27 cellular contexts compared by ENCODE assay signal in genomic region chr14:100577321-100577985, GRCh38. TPM values are rescaled to one million over a fixed set of nuclear protein-coding genes. Genes with fewer than 3 reads are reported as not detected.
DNase-seq lines count a peak whose midpoint lies in the region; ATAC-seq and TF ChIP-seq lines count a peak whose summit lies in the region.
"Had no signal": no experiment of that assay in that cellular context is flagged by ENCODE, and none has a peak within 500 bp of the region (broad histone marks: within the 10 kb centered on the region; RNA-seq: fewer than 3 reads in every experiment).

No MANE protein-coding gene starts in this region.

- H3K18ac ChIP-seq in neuronal stem cell (ENCODE audit: low read length) = peak overlapping the region; percentile 83

- H2BK120ac ChIP-seq in neuronal stem cell (ENCODE audit: low read depth, low read length) = no peak overlapping the region

- 0 out of 2 replicates have a peak, but pooled peaks cover under 1% of the 10 kb centered on the region for H4K20me1 ChIP-seq in BLaER1

- H3K4me1 ChIP-seq in BLaER1 (peaks cover 39% of the 10 kb centered on the region), Peyer's patch (no peaks in the 10 kb centered on the region), heart left ventricle (no peaks in the 10 kb centered on the region), neuronal stem cell (ENCODE audit: control insufficient read depth in 2 of 2, insufficient read depth in 1 of 2, low read depth in 1 of 2, low read length in 2 of 2) (peaks cover 22 to 26% of the 10 kb centered on the region in 2 donors)
- H3K4me1 ChIP-seq: breast epithelium, esophagus muscularis mucosa, suprapubic skin, uterus had no signal

- peak in 1 of 4 donors; percentile 6 for ATAC-seq in heart left ventricle
- ATAC-seq: effector memory CD8-positive, alpha-beta T cell; stimulated activated naive B cell treated with anti-CD40 and anti-IgM and Interleukin-4, amounts not matched to agents 10 μg/mL and 1 μg/mL and 100 μg/mL, for 72 hours had no signal

- no peaks in the 10 kb centered on the region for H3K27me3 ChIP-seq in BLaER1
- no peaks in the 10 kb centered on the region for H3K27me3 ChIP-seq in Peyer's patch
- peaks cover 0 to 24% (median 7%) of the 10 kb centered on the region in 9 donors for H3K27me3 ChIP-seq in heart left ventricle
- H3K27me3 ChIP-seq in neuronal stem cell (ENCODE audit: control insufficient read depth in 3 of 3, insufficient read depth in 3 of 3, low read depth in 1 of 3, low read length in 3 of 3) = peaks cover 0 to 22% (median 0%) of the 10 kb centered on the region in 3 experiments
- H3K27me3 ChIP-seq: breast epithelium, uterus had no signal

- H3K4me3 ChIP-seq in BLaER1 (no peak overlapping the region), Peyer's patch (no peak overlapping the region), heart left ventricle (no peak overlapping the region), neuronal stem cell (ENCODE audit: low read length in 2 of 2) (no peak overlapping the region)
- H3K4me3 ChIP-seq: breast epithelium, coronary artery, esophagus muscularis mucosa, suprapubic skin, uterus had no signal

- intact Hi-C loops in heart left ventricle (cut with DNase I) = no loop called here

- H2BK12ac ChIP-seq in neuronal stem cell (ENCODE audit: low read length) = peak overlapping the region; percentile 78

- TF ChIP-seq CTCF in Peyer's patch (IDR thresholded peaks at IDR 0.05) (no peak), heart left ventricle (IDR thresholded peaks at IDR 0.05) (no peak)

- H4K8ac ChIP-seq in neuronal stem cell (ENCODE audit: low read depth, low read length) = no peak overlapping the region

- H2AFZ ChIP-seq in neuronal stem cell (ENCODE audit: low read length) = no peak overlapping the region

- peaks cover 8% of the 10 kb centered on the region; the same call in 1 of the 2 replicates for H3K9me3 ChIP-seq in BLaER1
- peaks cover 0 to 11% (median 0%) of the 10 kb centered on the region in 4 donors for H3K9me3 ChIP-seq in Peyer's patch
- H3K9me3 ChIP-seq in heart left ventricle = peaks cover 0 to 7% (median 0%) of the 10 kb centered on the region in 12 donors
- no peaks in the 10 kb centered on the region for H3K9me3 ChIP-seq in neuronal stem cell (replicated peaks in 1 of 2; ENCODE audit: control insufficient read depth in 2 of 2, insufficient read depth in 1 of 2, low read depth in 1 of 2, low read length in 2 of 2)
- H3K9me3 ChIP-seq: breast epithelium, neutrophil, suprapubic skin, uterus had no signal

- H2BK5ac ChIP-seq in neuronal stem cell (ENCODE audit: low read length) = peak overlapping the region; percentile 48

- H3K23ac ChIP-seq in neuronal stem cell (ENCODE audit: low read depth, low read length, poor library complexity) = no peak overlapping the region

- H3K14ac ChIP-seq in neuronal stem cell (ENCODE audit: low read length) = peak overlapping the region; percentile 31

- 72 to 89% (median 78%) methylated on average over 13 to 23 of the region's 23 CpGs for WGBS in heart left ventricle, 4 donors
- WGBS in neuronal stem cell (ENCODE audit: extremely low coverage in 2 of 2, insufficient read length in 2 of 2, insufficient replicate concordance in 1 of 2), 2 donors = no CpG with 5 or more reads among the region's 23 CpGs

- H2BK15ac ChIP-seq in neuronal stem cell (ENCODE audit: low read length) = peak overlapping the region; percentile 38

- DNase-seq in Peyer's patch (peak in 2 of 3 donors; percentile 34 to 42), heart left ventricle (peak in 3 of 5 donors; percentile 18 to 61 (median 32)), neuronal stem cell (ENCODE audit: low spot score) (no peak), glomerular visceral epithelial cell (ENCODE audit: extremely low spot score) (no peak), NCI-H82 treated with DMSO at 0.1 percent for 48 hours (lab: John Stamatoyannopoulos, UW; ENCODE audit: unreplicated experiment) (no peak)
- no peak for DNase-seq in stimulated activated CD4-positive, alpha-beta T cell treated with anti-CD3 and anti-CD28 coated beads, Interleukin-12 subunit alpha, Interleukin-12 subunit beta, amount 100 ng/mL, for 4 hours
- DNase-seq: activated B cell treated with CpG ODN at 0.5 μM for 24 hours; activated CD4-positive, alpha-beta T cell treated with anti-CD3 and anti-CD28 coated beads, Interleukin-2, amount 50 U/mL, for 48 hours; activated gamma-delta T cell treated with Interleukin-2 at 50 U/mL for 16 hours; Calu3; effector memory CD8-positive, alpha-beta T cell; HCEC 1CT; IMR-90; NCI-H1105; NCI-H1930; NCI-H69; stimulated activated CD4-positive, alpha-beta T cell treated with anti-CD3 and anti-CD28 coated beads, Interleukin-4, amount 100 ng/mL, for 1 hour; stimulated activated naive B cell treated with anti-CD40 and anti-IgM and Interleukin-4, amounts not matched to agents 10 μg/mL and 1 μg/mL and 100 μg/mL, for 72 hours; T-helper 9 cell; uterus had no signal

- no peak overlapping the region for H3K4ac ChIP-seq in neuronal stem cell (ENCODE audit: low read length)

- no peak overlapping the region for H3K9ac ChIP-seq in BLaER1
- no peak overlapping the region for H3K9ac ChIP-seq in neuronal stem cell (ENCODE audit: low read depth, low read length, poor library complexity)

- H4K91ac ChIP-seq in neuronal stem cell (ENCODE audit: low read depth, low read length, poor library complexity) = no peak overlapping the region

- H2AK5ac ChIP-seq in neuronal stem cell (ENCODE audit: low read depth, low read length) = peak overlapping the region; percentile 78

- no peak overlapping the region for H3K4me2 ChIP-seq in BLaER1
- H3K4me2 ChIP-seq in neuronal stem cell (ENCODE audit: insufficient read depth, low read length, poor library complexity, severe bottlenecking) = no peak overlapping the region

- no peak for TF ChIP-seq POLR2A in Peyer's patch (IDR thresholded peaks at IDR 0.05)
- no peak for TF ChIP-seq POLR2A in heart left ventricle (IDR thresholded peaks at IDR 0.05)

- no peaks in the 10 kb centered on the region for H3K36me3 ChIP-seq in BLaER1
- no peaks in the 10 kb centered on the region for H3K36me3 ChIP-seq in Peyer's patch
- no peaks in the 10 kb centered on the region for H3K36me3 ChIP-seq in heart left ventricle
- no peaks in the 10 kb centered on the region for H3K36me3 ChIP-seq in neuronal stem cell (replicated peaks in 1 of 2; ENCODE audit: control insufficient read depth in 2 of 2, insufficient read depth in 2 of 2, low read length in 2 of 2)
- H3K36me3 ChIP-seq: breast epithelium, esophagus muscularis mucosa, neutrophil, suprapubic skin, uterus had no signal

- H3K27ac ChIP-seq in BLaER1 (0 out of 2 replicates have a peak overlapping the region, but pooled peaks have one; percentile 22), Peyer's patch (no peak overlapping the region), heart left ventricle (no peak overlapping the region), neuronal stem cell (replicated peaks; ENCODE audit: low read length) (no peak overlapping the region)
- H3K27ac ChIP-seq: breast epithelium, C4-2B, coronary artery, esophagus muscularis mucosa, neutrophil, suprapubic skin, uterus had no signal

- H3K79me1 ChIP-seq in neuronal stem cell (ENCODE audit: low read depth, low read length) = peaks cover 1% of the 10 kb centered on the region

RNA-seq across cellular contexts. Expression of gene BEGAIN, which starts 9.8 kb away (rescaled TPM):
- total RNA-seq in Peyer's patch (10 to 100 TPM in 1 of 4 donors, 1 to 10 TPM in 2, not detected in 1; 1.6 to 31.8 (median 6.6) TPM), heart left ventricle (1 to 10 TPM in 5 of 9 donors, under 1 TPM in 4; 0.14 to 2.8 (median 1.9) TPM)
- polyA plus RNA-seq in heart left ventricle = under 1 TPM; 0.24 to 0.46 TPM
- polyA plus RNA-seq in neuronal stem cell (2013, experiment 1 of 2) = 20.9 TPM
- 20.1 TPM for polyA plus RNA-seq in neuronal stem cell (2013, experiment 2 of 2)
- total RNA-seq: activated B cell treated with CpG ODN at 0.5 μM for 24 hours had no signal

Comparison
In these comparisons a context has a peak if more than half of its experiments do, and no peak if none do; other contexts are left out.
1. DNase-seq: peak in Peyer's patch (2 of 3) and heart left ventricle (3 of 5); none in neuronal stem cell (single experiment), stimulated activated CD4-positive, alpha-beta T cell treated with anti-CD3 and anti-CD28 coated beads, Interleukin-12 subunit alpha, Interleukin-12 subunit beta, amount 100 ng/mL, for 4 hours (single experiment), glomerular visceral epithelial cell (single experiment) and NCI-H82 treated with DMSO at 0.1 percent for 48 hours (single experiment).